9 cellular contexts compared by ENCODE assay signal in genomic region chrX:100413231-100413630, GRCh38. TPM values are rescaled to one million over a fixed set of nuclear protein-coding genes. Genes with fewer than 3 reads are reported as not detected.
DNase-seq lines count a peak whose midpoint lies in the region; TF ChIP-seq lines count a peak whose summit lies in the region.
"Had no signal": no experiment of that assay in that cellular context is flagged by ENCODE, and none has a peak within 500 bp of the region (broad histone marks: within the 10 kb centered on the region; RNA-seq: fewer than 3 reads in every experiment).

No MANE protein-coding gene starts in this region.

- H3K27me3 ChIP-seq in MG63 (peaks cover 2% of the 10 kb centered on the region), parathyroid adenoma (ENCODE audit: control insufficient read depth, insufficient read depth, low read length) (no peaks in the 10 kb centered on the region)

- no peak overlapping the region for H2AFZ ChIP-seq in parathyroid adenoma

- H3K9me3 Mint-ChIP-seq in activated naive CD4-positive, alpha-beta T cell treated with anti-CD3 and anti-CD28 coated beads, Interleukin-2, amount 50 U/mL, for 24 hours, result no peaks in the 10 kb centered on the region
- no peaks in the 10 kb centered on the region for H3K9me3 Mint-ChIP-seq in T-helper 1 cell treated with Interleukin-12 subunit alpha and Interleukin-12 subunit beta and Interleukin-4 antibody, amounts not matched to agents 30 μg/mL and 1 μg/mL, for 36 hours

- H3K36me3 ChIP-seq in MG63 (no peaks in the 10 kb centered on the region), parathyroid adenoma (ENCODE audit: control insufficient read depth, insufficient read depth, low read length) (no peaks in the 10 kb centered on the region)

- H3K4me3 ChIP-seq in MG63 (no peak overlapping the region), fibroblast of pulmonary artery (replicated peaks; ENCODE audit: low read depth, low read length) (no peak overlapping the region), parathyroid adenoma (ENCODE audit: low read depth, low read length) (peak overlapping the region; percentile 16)

- TF ChIP-seq CTCF in fibroblast of pulmonary artery (IDR thresholded peaks at IDR 0.05; ENCODE audit: low read length, missing control alignments), result peak; percentile 38
- peak; percentile 45 for TF ChIP-seq CTCF in parathyroid adenoma (IDR thresholded peaks at IDR 0.05)

- peaks cover 17% of the 10 kb centered on the region for H3K4me1 Mint-ChIP-seq in activated naive CD4-positive, alpha-beta T cell treated with anti-CD3 and anti-CD28 coated beads, Interleukin-2, amount 50 U/mL, for 24 hours
- peaks cover 3% of the 10 kb centered on the region for H3K4me1 Mint-ChIP-seq in T-helper 1 cell treated with Interleukin-12 subunit alpha and Interleukin-12 subunit beta and Interleukin-4 antibody, amounts not matched to agents 30 μg/mL and 1 μg/mL, for 36 hours (ENCODE audit: low read depth)

- H3K36me3 Mint-ChIP-seq in activated naive CD4-positive, alpha-beta T cell treated with anti-CD3 and anti-CD28 coated beads, Interleukin-2, amount 50 U/mL, for 24 hours, result no peaks in the 10 kb centered on the region
- H3K36me3 Mint-ChIP-seq in T-helper 1 cell treated with Interleukin-12 subunit alpha and Interleukin-12 subunit beta and Interleukin-4 antibody, amounts not matched to agents 30 μg/mL and 1 μg/mL, for 36 hours (ENCODE audit: low read depth), result no peaks in the 10 kb centered on the region

- no peaks in the 10 kb centered on the region for H3K4me1 ChIP-seq in parathyroid adenoma

- no peaks in the 10 kb centered on the region for H3K79me2 ChIP-seq in parathyroid adenoma

- H3K27ac Mint-ChIP-seq in activated naive CD4-positive, alpha-beta T cell treated with anti-CD3 and anti-CD28 coated beads, Interleukin-2, amount 50 U/mL, for 24 hours, result no peak overlapping the region
- H3K27ac Mint-ChIP-seq in T-helper 1 cell treated with Interleukin-12 subunit alpha and Interleukin-12 subunit beta and Interleukin-4 antibody, amounts not matched to agents 30 μg/mL and 1 μg/mL, for 36 hours, result peak overlapping the region; percentile 31

- no peak overlapping the region for H3K4me2 ChIP-seq in parathyroid adenoma (ENCODE audit: low read length)

- peaks cover 19% of the 10 kb centered on the region for H3K27me3 Mint-ChIP-seq in activated naive CD4-positive, alpha-beta T cell treated with anti-CD3 and anti-CD28 coated beads, Interleukin-2, amount 50 U/mL, for 24 hours
- H3K27me3 Mint-ChIP-seq in T-helper 1 cell treated with Interleukin-12 subunit alpha and Interleukin-12 subunit beta and Interleukin-4 antibody, amounts not matched to agents 30 μg/mL and 1 μg/mL, for 36 hours (ENCODE audit: low read depth), result peaks cover 59% of the 10 kb centered on the region

- H3K9me3 ChIP-seq in MG63 (no peaks in the 10 kb centered on the region), parathyroid adenoma (ENCODE audit: control insufficient read depth, low read length) (no peaks in the 10 kb centered on the region)

- no peak overlapping the region for H3K9ac ChIP-seq in parathyroid adenoma

- DNase-seq in activated naive CD4-positive, alpha-beta T cell (lab: John Stamatoyannopoulos, UW), result no peak
- DNase-seq in H4 (ENCODE audit: low spot score) (peak; percentile 44), MG63 (peak; percentile 13), fibroblast of pulmonary artery (ENCODE audit: low read depth) (peak; percentile 74)
- DNase-seq in effector CD4-positive, alpha-beta T cell, result no peak

- no peak overlapping the region for H3K27ac ChIP-seq in parathyroid adenoma

- H3K4me3 Mint-ChIP-seq in activated naive CD4-positive, alpha-beta T cell treated with anti-CD3 and anti-CD28 coated beads, Interleukin-2, amount 50 U/mL, for 24 hours, result peak overlapping the region; percentile 19
- H3K4me3 Mint-ChIP-seq in T-helper 1 cell treated with Interleukin-12 subunit alpha and Interleukin-12 subunit beta and Interleukin-4 antibody, amounts not matched to agents 30 μg/mL and 1 μg/mL, for 36 hours, result no peak overlapping the region

RNA-seq across cellular contexts. Expression of gene PCDH19, which starts 3.2 kb away (rescaled TPM):
- 0.48 and 0.64 TPM in 2 replicates for total RNA-seq in H4 (2014; rRNA removed; shearing (Covaris generic))
- total RNA-seq in MG63 (2014; rRNA removed; shearing (Covaris generic); ENCODE audit: low replicate concordance), result not detected in 2 replicates
- total RNA-seq: mononuclear cell had no signal

Comparison
In these comparisons a context has a peak if more than half of its experiments do, and no peak if none do; other contexts are left out.
1. DNase-seq: peak in H4 (single experiment), MG63 (single experiment) and fibroblast of pulmonary artery (single experiment); none in activated naive CD4-positive, alpha-beta T cell (0 of 4) and effector CD4-positive, alpha-beta T cell (single experiment).